Comparison of ENCODE assay signal across 13 cellular contexts in the genomic region with DNA sequence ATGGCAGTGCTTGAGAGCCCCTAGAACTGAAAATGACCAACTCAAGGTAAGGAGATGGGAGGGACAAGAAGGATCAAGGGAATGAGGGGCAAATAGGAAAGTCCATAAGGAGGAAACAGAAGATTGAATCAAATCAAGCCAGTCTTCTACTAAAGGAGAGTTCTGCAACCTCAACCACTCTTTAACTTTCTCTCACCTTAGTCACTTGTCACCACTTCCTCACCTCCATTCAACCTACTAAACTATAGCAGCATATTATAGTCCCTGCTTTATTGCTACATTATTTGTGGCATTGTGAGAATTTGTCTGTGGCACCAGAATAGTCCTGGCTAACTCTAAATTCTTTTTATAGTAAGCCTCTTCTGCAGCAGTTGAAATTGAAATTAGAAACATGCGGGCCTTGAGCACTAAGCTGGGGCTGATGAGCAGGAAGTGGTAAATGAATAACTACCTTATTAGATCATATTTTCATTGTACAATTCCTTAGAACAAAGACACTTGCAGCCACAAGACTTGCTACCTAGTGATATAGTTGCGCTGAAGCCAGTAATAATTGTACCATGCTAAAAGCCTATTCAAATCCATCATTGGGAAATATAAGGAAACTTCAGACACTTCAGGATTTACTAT.
DNase-seq lines count a peak whose midpoint lies in the region; ATAC-seq and TF ChIP-seq lines count a peak whose summit lies in the region.
"Had no signal": no experiment of that assay in that cellular context is flagged by ENCODE, and none has a peak within 500 bp of the region (broad histone marks: within the 10 kb centered on the region; RNA-seq: fewer than 3 reads in every experiment).

No MANE protein-coding gene starts in this region.

- peaks cover 29% of the 10 kb centered on the region for H3K4me1 Mint-ChIP-seq in chondrocyte (ENCODE audit: low read depth)
- H3K4me1 Mint-ChIP-seq: activated B cell treated with CpG ODN at 0.5 μM for 24 hours had no signal

- H3K9me3 ChIP-seq in upper lobe of left lung: no peaks in the 10 kb centered on the region
- H3K9me3 ChIP-seq: body of pancreas had no signal

- TF ChIP-seq POLR2A in upper lobe of left lung (IDR thresholded peaks at IDR 0.05): no peak

- TF ChIP-seq CTCF in chondrocyte (IDR thresholded peaks at IDR 0.05) (no peak), upper lobe of left lung (IDR thresholded peaks at IDR 0.05) (no peak)

- peak; percentile 3 for DNase-seq in stimulated activated CD4-positive, alpha-beta T cell treated with anti-CD3 and anti-CD28 coated beads, Interleukin-15, amount 100 ng/mL, for 24 hours
- DNase-seq in stimulated activated CD4-positive, alpha-beta T cell treated with anti-CD3 and anti-CD28 coated beads, Interleukin-12 subunit alpha, Interleukin-12 subunit beta, amount 100 ng/mL, for 4 hours: no peak
- DNase-seq in chondrocyte (ENCODE audit: low spot score) (no peak), upper lobe of left lung (no peak), hypothalamus (lab: John Stamatoyannopoulos, UW) (no peak), COR-L47 (lab: John Stamatoyannopoulos, UW) (no peak), NCI-H1105 treated with DMSO at 0.1 percent for 48 hours (lab: John Stamatoyannopoulos, UW) (no peak)
- DNase-seq: activated B cell treated with CpG ODN at 0.5 μM for 24 hours; body of pancreas; NK-92 treated with Interleukin-12 subunit alpha and Interleukin-12 subunit beta, amount 100 ng/mL, for 24 hours; occipital lobe had no signal

- ATAC-seq in HG03571 (IDR thresholded peaks at IDR 0.05; ENCODE audit: unreplicated experiment) (peak; percentile 51), upper lobe of left lung (ENCODE audit: low FRiP score in 2 of 2) (no peak)
- ATAC-seq: body of pancreas had no signal

- H3K27ac Mint-ChIP-seq in chondrocyte (ENCODE audit: unreplicated experiment): peak overlapping the region; percentile 55
- H3K27ac Mint-ChIP-seq: activated B cell treated with CpG ODN at 0.5 μM for 24 hours had no signal

- 38 to 50% methylated on average over 2 of the region's 2 CpGs for WGBS in upper lobe of left lung, 2 donors

- no peak for TF ChIP-seq EP300 in upper lobe of left lung (IDR thresholded peaks at IDR 0.05)

- no peak overlapping the region for H3K27ac ChIP-seq in upper lobe of left lung
- H3K27ac ChIP-seq: body of pancreas had no signal

- no peaks in the 10 kb centered on the region for H3K27me3 Mint-ChIP-seq in chondrocyte (ENCODE audit: low read depth)
- H3K27me3 Mint-ChIP-seq: activated B cell treated with CpG ODN at 0.5 μM for 24 hours; CD4-positive, CD25-positive, alpha-beta regulatory T cell had no signal

- H3K4me3 Mint-ChIP-seq in chondrocyte (ENCODE audit: unreplicated experiment): no peak overlapping the region
- H3K4me3 Mint-ChIP-seq: activated B cell treated with CpG ODN at 0.5 μM for 24 hours had no signal

- H3K4me3 ChIP-seq in upper lobe of left lung: no peak overlapping the region
- H3K4me3 ChIP-seq: body of pancreas had no signal

- no peaks in the 10 kb centered on the region for H3K4me1 ChIP-seq in upper lobe of left lung
- H3K4me1 ChIP-seq: body of pancreas had no signal

- H3K27me3 ChIP-seq in upper lobe of left lung: no peaks in the 10 kb centered on the region
- H3K27me3 ChIP-seq: body of pancreas had no signal

- no peaks in the 10 kb centered on the region for H3K36me3 ChIP-seq in upper lobe of left lung

- peaks cover 3% of the 10 kb centered on the region for H3K9me3 Mint-ChIP-seq in chondrocyte (ENCODE audit: low read depth)
- H3K9me3 Mint-ChIP-seq: activated B cell treated with CpG ODN at 0.5 μM for 24 hours had no signal

- H3K36me3 Mint-ChIP-seq in chondrocyte (ENCODE audit: low read depth): no peaks in the 10 kb centered on the region
- H3K36me3 Mint-ChIP-seq: CD4-positive, CD25-positive, alpha-beta regulatory T cell had no signal
